In the genomic region with DNA sequence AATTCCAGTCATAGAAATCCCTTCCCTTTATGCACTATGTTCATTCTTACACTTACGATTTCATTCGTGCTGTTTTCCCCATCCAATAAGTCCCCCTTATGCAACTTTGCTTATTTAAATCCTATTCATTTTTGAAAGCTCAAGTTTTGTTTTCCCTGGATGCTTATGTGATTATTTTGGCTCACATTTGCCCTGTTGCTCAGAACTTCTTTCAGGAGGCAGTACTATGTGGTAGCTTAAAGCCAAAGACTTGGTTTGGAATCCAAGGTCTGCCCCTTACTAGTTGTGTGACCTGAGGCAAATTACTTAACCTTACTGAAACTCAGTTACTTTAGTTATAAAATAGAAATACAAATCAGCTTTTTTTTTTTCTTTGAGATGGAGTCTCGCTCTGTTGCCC, we compare ENCODE assay signal across 19 cellular contexts. TPM values are rescaled to one million over a fixed set of nuclear protein-coding genes. Genes with fewer than 3 reads are reported as not detected.
DNase-seq lines count a peak whose midpoint lies in the region; ATAC-seq and TF ChIP-seq lines count a peak whose summit lies in the region.
"Had no signal": no experiment of that assay in that cellular context is flagged by ENCODE, and none has a peak within 500 bp of the region (broad histone marks: within the 10 kb centered on the region; RNA-seq: fewer than 3 reads in every experiment).

No MANE protein-coding gene starts in this region.

- peaks cover 5% of the 10 kb centered on the region for H3K9me3 ChIP-seq in adipocyte (ENCODE audit: control insufficient read depth, low read length)
- no peaks in the 10 kb centered on the region for H3K9me3 ChIP-seq in gastrocnemius medialis

- H3K9ac ChIP-seq in adipocyte (ENCODE audit: low read length) = no peak overlapping the region
- H3K9ac ChIP-seq: BLaER1 treated with 17β-estradiol and CSF1 and Interleukin-3, amounts not matched to agents 10 nM and 100 nM; KMS-11 had no signal

- ATAC-seq in gastrocnemius medialis = no peak
- ATAC-seq: CD8-positive, alpha-beta T cell had no signal

- in situ Hi-C loops in gastrocnemius medialis (cut with MboI; ENCODE audit: low sequenced_read_pairs in 4 of 4) = no loop called here

- H3K27me3 ChIP-seq in adipocyte (replicated peaks; ENCODE audit: control insufficient read depth, insufficient read depth, low read length) (no peaks in the 10 kb centered on the region), gastrocnemius medialis (no peaks in the 10 kb centered on the region)
- H3K27me3 ChIP-seq: BLaER1 treated with 17β-estradiol and CSF1 and Interleukin-3, amounts not matched to agents 10 nM and 100 nM had no signal

- no peaks in the 10 kb centered on the region for H3K36me3 ChIP-seq in adipocyte (ENCODE audit: control insufficient read depth, insufficient read depth, low read length, severe bottlenecking)
- no peaks in the 10 kb centered on the region for H3K36me3 ChIP-seq in gastrocnemius medialis

- no peak for TF ChIP-seq POLR2A in gastrocnemius medialis (IDR thresholded peaks at IDR 0.05)

- peaks cover 5% of the 10 kb centered on the region for H3K4me1 ChIP-seq in adipocyte (ENCODE audit: control insufficient read depth, insufficient read depth, low read length)
- no peaks in the 10 kb centered on the region for H3K4me1 ChIP-seq in gastrocnemius medialis
- H3K4me1 ChIP-seq: BLaER1 treated with 17β-estradiol and CSF1 and Interleukin-3, amounts not matched to agents 10 nM and 100 nM had no signal

- H3K4me3 ChIP-seq in adipocyte (ENCODE audit: low read length) (no peak overlapping the region), cardiac fibroblast (replicated peaks in 1 of 2; ENCODE audit: low read depth in 2 of 2, low read length in 2 of 2) (no peak overlapping the region), gastrocnemius medialis (no peak overlapping the region)
- H3K4me3 ChIP-seq: BLaER1 treated with 17β-estradiol and CSF1 and Interleukin-3, amounts not matched to agents 10 nM and 100 nM had no signal

- DNase-seq in adipocyte (ENCODE audit: low read depth) (peak; percentile 84), cardiac fibroblast (ENCODE audit: low read depth in 2 of 2) (peak; percentile 31 to 80), iris pigment epithelial cell (ENCODE audit: low read depth) (peak; percentile 23), stromal cell of bone marrow (ENCODE audit: low read depth) (peak; percentile 93), DMS153 treated with DMSO at 0.1 percent for 48 hours (lab: John Stamatoyannopoulos, UW; ENCODE audit: unreplicated experiment) (no peak), gastrocnemius medialis (no peak), activated gamma-delta T cell treated with Interleukin-2 at 50 U/mL for 16 hours (no peak)
- DNase-seq: Calu3; CD8-positive, alpha-beta T cell; DMS53; GOT3; MV-4-11; NCI-H1694 treated with DMSO at 0.1 percent for 48 hours; RPMI8226; SHP77 treated with DMSO at 0.1 percent for 48 hours had no signal

- TF ChIP-seq CTCF in cardiac fibroblast (IDR thresholded peaks at IDR 0.05; ENCODE audit: low read depth, low read length) (no peak), gastrocnemius medialis (IDR thresholded peaks at IDR 0.05 in 4 of 5, conservative IDR thresholded peaks at IDR 0.05 in 1 of 5) (no peak)

- intact Hi-C loops in gastrocnemius medialis (cut with DNase I; ENCODE audit: low total_unique reads) = no loop called here

- H3K27ac ChIP-seq in gastrocnemius medialis = no peak overlapping the region
- H3K27ac ChIP-seq: BLaER1 treated with 17β-estradiol and CSF1 and Interleukin-3, amounts not matched to agents 10 nM and 100 nM; KMS-11 had no signal

RNA-seq across cellular contexts. Expression of a gene that starts 59.6 kb away (rescaled TPM):
- total RNA-seq in gastrocnemius medialis = under 1 TPM in 3 of 4 donors, not detected in 1; 0.62 to 0.69 (median 0.66) TPM
- total RNA-seq: A673; CD8-positive, alpha-beta T cell; NCI-H460 had no signal

Comparison
In these comparisons a context has a peak if more than half of its experiments do, and no peak if none do; other contexts are left out.
1. DNase-seq: peak in adipocyte (single experiment), cardiac fibroblast (2 of 2), iris pigment epithelial cell (single experiment) and stromal cell of bone marrow (single experiment); none in DMS153 treated with DMSO at 0.1 percent for 48 hours (single experiment), gastrocnemius medialis (0 of 2) and activated gamma-delta T cell treated with Interleukin-2 at 50 U/mL for 16 hours (single experiment).